1 cellular context compared by ENCODE assay signal in the genomic region with DNA sequence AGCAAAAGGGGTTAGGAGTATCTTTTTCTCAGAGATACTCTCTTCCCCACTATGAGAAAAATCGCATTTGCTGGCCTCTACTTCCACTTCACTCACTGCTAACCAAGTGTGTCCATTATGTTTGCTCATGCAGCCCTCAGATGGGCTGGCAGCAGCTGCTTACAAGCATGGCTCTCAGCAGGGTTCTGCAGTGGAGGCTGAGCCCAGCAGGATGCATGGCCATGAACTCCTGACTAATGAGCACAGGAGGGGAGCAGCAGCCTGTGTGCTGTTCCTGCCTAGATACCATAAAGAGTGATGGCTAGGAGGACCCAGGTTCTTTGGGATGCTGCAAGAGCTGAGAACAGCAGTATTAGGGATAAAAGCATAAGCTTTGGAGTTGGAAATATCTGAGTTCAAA.
A peak's percentile ranks its signal among the peaks of the same experiment; 100 is the strongest.
TF ChIP-seq lines count a peak whose summit lies in the region.

No MANE protein-coding gene starts in this region.

TF ChIP-seq in Ishikawa, 13 proteins besides CTCF, POLR2A, EP300 and RAD21 (continued from another document):
- TF ChIP-seq FOXM1 (IDR thresholded peaks at IDR 0.05; ENCODE audit: borderline replicate concordance, low read depth): peak; percentile 78
- peak; percentile 89 for TF ChIP-seq TEAD4 (IDR thresholded peaks at IDR 0.05)
- TF ChIP-seq TCF12 (IDR thresholded peaks at IDR 0.05; ENCODE audit: low read depth): peak; percentile 98
- TF ChIP-seq ZBTB7A (IDR thresholded peaks at IDR 0.05; ENCODE audit: low read depth): no peak
- TF ChIP-seq TAF1 (IDR thresholded peaks at IDR 0.05; ENCODE audit: low read depth): no peak
- no peak for TF ChIP-seq EGR1 (IDR thresholded peaks at IDR 0.05)
- TF ChIP-seq, protein P1, sequence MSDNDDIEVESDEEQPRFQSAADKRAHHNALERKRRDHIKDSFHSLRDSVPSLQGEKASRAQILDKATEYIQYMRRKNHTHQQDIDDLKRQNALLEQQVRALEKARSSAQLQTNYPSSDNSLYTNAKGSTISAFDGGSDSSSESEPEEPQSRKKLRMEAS (IDR thresholded peaks at IDR 0.05): peak; percentile 85
- TF ChIP-seq, protein P2, sequence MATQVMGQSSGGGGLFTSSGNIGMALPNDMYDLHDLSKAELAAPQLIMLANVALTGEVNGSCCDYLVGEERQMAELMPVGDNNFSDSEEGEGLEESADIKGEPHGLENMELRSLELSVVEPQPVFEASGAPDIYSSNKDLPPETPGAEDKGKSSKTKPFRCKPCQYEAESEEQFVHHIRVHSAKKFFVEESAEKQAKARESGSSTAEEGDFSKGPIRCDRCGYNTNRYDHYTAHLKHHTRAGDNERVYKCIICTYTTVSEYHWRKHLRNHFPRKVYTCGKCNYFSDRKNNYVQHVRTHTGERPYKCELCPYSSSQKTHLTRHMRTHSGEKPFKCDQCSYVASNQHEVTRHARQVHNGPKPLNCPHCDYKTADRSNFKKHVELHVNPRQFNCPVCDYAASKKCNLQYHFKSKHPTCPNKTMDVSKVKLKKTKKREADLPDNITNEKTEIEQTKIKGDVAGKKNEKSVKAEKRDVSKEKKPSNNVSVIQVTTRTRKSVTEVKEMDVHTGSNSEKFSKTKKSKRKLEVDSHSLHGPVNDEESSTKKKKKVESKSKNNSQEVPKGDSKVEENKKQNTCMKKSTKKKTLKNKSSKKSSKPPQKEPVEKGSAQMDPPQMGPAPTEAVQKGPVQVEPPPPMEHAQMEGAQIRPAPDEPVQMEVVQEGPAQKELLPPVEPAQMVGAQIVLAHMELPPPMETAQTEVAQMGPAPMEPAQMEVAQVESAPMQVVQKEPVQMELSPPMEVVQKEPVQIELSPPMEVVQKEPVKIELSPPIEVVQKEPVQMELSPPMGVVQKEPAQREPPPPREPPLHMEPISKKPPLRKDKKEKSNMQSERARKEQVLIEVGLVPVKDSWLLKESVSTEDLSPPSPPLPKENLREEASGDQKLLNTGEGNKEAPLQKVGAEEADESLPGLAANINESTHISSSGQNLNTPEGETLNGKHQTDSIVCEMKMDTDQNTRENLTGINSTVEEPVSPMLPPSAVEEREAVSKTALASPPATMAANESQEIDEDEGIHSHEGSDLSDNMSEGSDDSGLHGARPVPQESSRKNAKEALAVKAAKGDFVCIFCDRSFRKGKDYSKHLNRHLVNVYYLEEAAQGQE (IDR thresholded peaks at IDR 0.05; ENCODE audit: low read depth): no peak
- peak; percentile 95 for TF ChIP-seq NFIC (IDR thresholded peaks at IDR 0.05)
TF ChIP-seq in Ishikawa: peak in this region for 6.
